Comparison of ENCODE assay signal across 10 cellular contexts in genomic region chr21:35257413-35257812, GRCh38.
DNase-seq lines count a peak whose midpoint lies in the region; ATAC-seq and TF ChIP-seq lines count a peak whose summit lies in the region.
"Had no signal": no experiment of that assay in that cellular context is flagged by ENCODE, and none has a peak within 500 bp of the region (broad histone marks: within the 10 kb centered on the region; RNA-seq: fewer than 3 reads in every experiment).

No MANE protein-coding gene starts in this region.

- no peak overlapping the region for H2BK120ac ChIP-seq in mesendoderm (ENCODE audit: low read depth, low read length)

- no peak overlapping the region for H2BK5ac ChIP-seq in mesendoderm (ENCODE audit: low read length)

- H3K18ac ChIP-seq in mesendoderm (ENCODE audit: low read length): no peak overlapping the region

- H3K4ac ChIP-seq in mesendoderm (ENCODE audit: low read depth, low read length): no peak overlapping the region

- no peak overlapping the region for H2BK15ac ChIP-seq in mesendoderm (replicated peaks; ENCODE audit: low read depth)

- DNase-seq in LoVo (ENCODE audit: low spot score) (peak; percentile 60), brain microvascular endothelial cell (peak; percentile 96), lung (ENCODE audit: low spot score) (peak; percentile 39), mesendoderm (no peak)
- no peak for DNase-seq in effector memory CD8-positive, alpha-beta T cell
- no peak for DNase-seq in CD4-positive, alpha-beta memory T cell
- DNase-seq in stimulated activated naive B cell treated with anti-CD40 and anti-IgM and Interleukin-4, amounts not matched to agents 10 μg/mL and 1 μg/mL and 100 μg/mL, for 72 hours: no peak
- DNase-seq: activated naive CD4-positive, alpha-beta T cell treated with anti-CD3 and anti-CD28 coated beads, Interleukin-2, amount 10 ng/mL, durations not matched to agents 7 days and 5 days had no signal

- H3K4me3 ChIP-seq in ACC112 (ENCODE audit: low read depth, low read length): peak overlapping the region; percentile 51
- H3K4me3 ChIP-seq in brain microvascular endothelial cell (ENCODE audit: low read depth, low read length): no peak overlapping the region
- H3K4me3 ChIP-seq in lung: no peak overlapping the region
- H3K4me3 ChIP-seq in CD4-positive, alpha-beta memory T cell (ENCODE audit: low read length in 2 of 2): no peak overlapping the region
- H3K4me3 ChIP-seq in mesendoderm (ENCODE audit: low read length): no peak overlapping the region

- intact Hi-C loops in CD4-positive, alpha-beta memory T cell (cut with micrococcal nuclease): no loop called here

- H3K27me3 ChIP-seq in ACC112 (ENCODE audit: insufficient read depth, low read length) (no peaks in the 10 kb centered on the region), brain microvascular endothelial cell (replicated peaks) (no peaks in the 10 kb centered on the region), lung (ENCODE audit: control insufficient read depth, insufficient read depth) (no peaks in the 10 kb centered on the region), mesendoderm (ENCODE audit: insufficient read depth, low read length, poor library complexity) (no peaks in the 10 kb centered on the region)
- no peaks in the 10 kb centered on the region for H3K27me3 ChIP-seq in CD4-positive, alpha-beta memory T cell (ENCODE audit: insufficient read depth, low read length)

- no peaks in the 10 kb centered on the region for H3K79me2 ChIP-seq in ACC112 (ENCODE audit: control insufficient read depth, insufficient read depth, low read length, unreplicated experiment)
- H3K79me2 ChIP-seq in mesendoderm (ENCODE audit: control insufficient read depth, insufficient read depth, low read length): no peaks in the 10 kb centered on the region
- H3K79me2 ChIP-seq: parathyroid adenoma had no signal

- no peak overlapping the region for H4K5ac ChIP-seq in mesendoderm (ENCODE audit: low read length)

- no peak overlapping the region for H3K23ac ChIP-seq in mesendoderm (ENCODE audit: low read length)

- ATAC-seq in lung (ENCODE audit: insufficient read depth, low FRiP score): no peak
- no peak for ATAC-seq in effector memory CD8-positive, alpha-beta T cell (replicated peaks)
- ATAC-seq in stimulated activated naive B cell treated with anti-CD40 and anti-IgM and Interleukin-4, amounts not matched to agents 10 μg/mL and 1 μg/mL and 100 μg/mL, for 72 hours (replicated peaks): no peak

- no peak overlapping the region for H3K9ac ChIP-seq in mesendoderm (ENCODE audit: low read length)
- H3K9ac ChIP-seq: parathyroid adenoma had no signal

- H3K4me1 Mint-ChIP-seq in effector memory CD8-positive, alpha-beta T cell (ENCODE audit: low read depth in 2 of 2): peaks cover 3 to 4% of the 10 kb centered on the region in 2 donors
- H3K4me1 Mint-ChIP-seq in CD4-positive, alpha-beta memory T cell: no peaks in the 10 kb centered on the region
- peaks cover 4 to 6% of the 10 kb centered on the region in 2 donors for H3K4me1 Mint-ChIP-seq in stimulated activated naive B cell treated with anti-CD40 and anti-IgM and Interleukin-4, amounts not matched to agents 10 μg/mL and 1 μg/mL and 100 μg/mL, for 72 hours
- H3K4me1 Mint-ChIP-seq: activated naive CD4-positive, alpha-beta T cell treated with anti-CD3 and anti-CD28 coated beads, Interleukin-2, amount 10 ng/mL, durations not matched to agents 7 days and 5 days had no signal

- CTCF ChIA-PET in CD4-positive, alpha-beta memory T cell (lab: Charles Lee; ENCODE audit: partially characterized antibody): no interaction called here

- TF ChIP-seq CTCF in brain microvascular endothelial cell (IDR thresholded peaks at IDR 0.05; ENCODE audit: low read depth, low read length, missing control alignments) (no peak), lung (IDR thresholded peaks at IDR 0.05; ENCODE audit: control extremely low read depth, extremely low read depth) (no peak)

- H4K8ac ChIP-seq in mesendoderm (ENCODE audit: low read depth, low read length): no peak overlapping the region

- no peak overlapping the region for H2AK5ac ChIP-seq in mesendoderm (ENCODE audit: low read length)

- peak overlapping the region; percentile 67 for H2AFZ ChIP-seq in ACC112 (ENCODE audit: low read length, unreplicated experiment)
- H2AFZ ChIP-seq: parathyroid adenoma had no signal

- no peaks in the 10 kb centered on the region for H3K36me3 Mint-ChIP-seq in effector memory CD8-positive, alpha-beta T cell (ENCODE audit: insufficient read depth)
- no peaks in the 10 kb centered on the region for H3K36me3 Mint-ChIP-seq in CD4-positive, alpha-beta memory T cell
- H3K36me3 Mint-ChIP-seq in stimulated activated naive B cell treated with anti-CD40 and anti-IgM and Interleukin-4, amounts not matched to agents 10 μg/mL and 1 μg/mL and 100 μg/mL, for 72 hours: no peaks in the 10 kb centered on the region
- H3K36me3 Mint-ChIP-seq: activated naive CD4-positive, alpha-beta T cell treated with anti-CD3 and anti-CD28 coated beads, Interleukin-2, amount 10 ng/mL, durations not matched to agents 7 days and 5 days had no signal

- H3K4me2 ChIP-seq in mesendoderm (ENCODE audit: low read length): no peak overlapping the region

- H3K27ac ChIP-seq in ACC112 (ENCODE audit: low read depth, low read length) (peak overlapping the region; percentile 95), brain microvascular endothelial cell (peak overlapping the region; percentile 93), lung (ENCODE audit: low read depth in 1 of 2, low read length in 1 of 2) (no peak overlapping the region), mesendoderm (ENCODE audit: low read depth, low read length) (no peak overlapping the region)
- H3K27ac ChIP-seq in CD4-positive, alpha-beta memory T cell (ENCODE audit: low read depth, low read length): no peak overlapping the region
- H3K27ac ChIP-seq: parathyroid adenoma had no signal

- in situ Hi-C loops in brain microvascular endothelial cell (cut with HindIII; ENCODE audit: low pct_ligation_motif_present, low sequenced_read_pairs): no loop called here

- H3K79me1 ChIP-seq in mesendoderm (ENCODE audit: low read length): no peaks in the 10 kb centered on the region

- H3K9me3 Mint-ChIP-seq in effector memory CD8-positive, alpha-beta T cell: no peaks in the 10 kb centered on the region
- H3K9me3 Mint-ChIP-seq in CD4-positive, alpha-beta memory T cell: peaks cover 0 to 3% (median 0%) of the 10 kb centered on the region in 8 donors
- peaks cover 0 to 9% of the 10 kb centered on the region in 2 donors for H3K9me3 Mint-ChIP-seq in stimulated activated naive B cell treated with anti-CD40 and anti-IgM and Interleukin-4, amounts not matched to agents 10 μg/mL and 1 μg/mL and 100 μg/mL, for 72 hours
- H3K9me3 Mint-ChIP-seq: activated naive CD4-positive, alpha-beta T cell treated with anti-CD3 and anti-CD28 coated beads, Interleukin-2, amount 10 ng/mL, durations not matched to agents 7 days and 5 days had no signal

- WGBS in lung, 2 donors: 37 to 65% methylated on average over 2 of the region's 2 CpGs
- no CpG with 5 or more reads among the region's 2 CpGs for WGBS in mesendoderm (ENCODE audit: extremely low coverage, insufficient coverage, low lambda C conversion rate)

- POLR2A ChIA-PET in CD4-positive, alpha-beta memory T cell (lab: Charles Lee; ENCODE audit: partially characterized antibody): no interaction called here

- no peak overlapping the region for H3K27ac Mint-ChIP-seq in effector memory CD8-positive, alpha-beta T cell
- no peak overlapping the region for H3K27ac Mint-ChIP-seq in CD4-positive, alpha-beta memory T cell
- H3K27ac Mint-ChIP-seq in stimulated activated naive B cell treated with anti-CD40 and anti-IgM and Interleukin-4, amounts not matched to agents 10 μg/mL and 1 μg/mL and 100 μg/mL, for 72 hours: no peak overlapping the region
- H3K27ac Mint-ChIP-seq: activated naive CD4-positive, alpha-beta T cell treated with anti-CD3 and anti-CD28 coated beads, Interleukin-2, amount 10 ng/mL, durations not matched to agents 7 days and 5 days had no signal

- H3K36me3 ChIP-seq in ACC112 (ENCODE audit: insufficient read depth, low read length) (no peaks in the 10 kb centered on the region), brain microvascular endothelial cell (replicated peaks) (no peaks in the 10 kb centered on the region), lung (ENCODE audit: control insufficient read depth in 2 of 2, insufficient read depth in 2 of 2, low read length in 2 of 2) (no peaks in the 10 kb centered on the region), mesendoderm (ENCODE audit: control insufficient read depth, insufficient read depth, low read length) (no peaks in the 10 kb centered on the region)
- H3K36me3 ChIP-seq in CD4-positive, alpha-beta memory T cell (ENCODE audit: insufficient read depth, low read length): no peaks in the 10 kb centered on the region

- H3K4me3 Mint-ChIP-seq in effector memory CD8-positive, alpha-beta T cell: no peak overlapping the region
- no peak overlapping the region for H3K4me3 Mint-ChIP-seq in CD4-positive, alpha-beta memory T cell
- H3K4me3 Mint-ChIP-seq in stimulated activated naive B cell treated with anti-CD40 and anti-IgM and Interleukin-4, amounts not matched to agents 10 μg/mL and 1 μg/mL and 100 μg/mL, for 72 hours: no peak overlapping the region
- H3K4me3 Mint-ChIP-seq: activated naive CD4-positive, alpha-beta T cell treated with anti-CD3 and anti-CD28 coated beads, Interleukin-2, amount 10 ng/mL, durations not matched to agents 7 days and 5 days had no signal

- no peaks in the 10 kb centered on the region for H3K9me3 ChIP-seq in lung (ENCODE audit: control insufficient read depth in 2 of 2, insufficient read depth in 1 of 2, low read length in 1 of 2)
- no peaks in the 10 kb centered on the region for H3K9me3 ChIP-seq in CD4-positive, alpha-beta memory T cell (ENCODE audit: control insufficient read depth in 1 of 2, low read length in 2 of 2)

- no peak overlapping the region for H3K56ac ChIP-seq in mesendoderm (ENCODE audit: low read length)

- H3K27me3 Mint-ChIP-seq in effector memory CD8-positive, alpha-beta T cell: peaks cover 0 to 11% of the 10 kb centered on the region in 2 donors
- no peaks in the 10 kb centered on the region for H3K27me3 Mint-ChIP-seq in CD4-positive, alpha-beta memory T cell
- H3K27me3 Mint-ChIP-seq in stimulated activated naive B cell treated with anti-CD40 and anti-IgM and Interleukin-4, amounts not matched to agents 10 μg/mL and 1 μg/mL and 100 μg/mL, for 72 hours: peaks cover 0 to 3% of the 10 kb centered on the region in 2 donors

- H3K4me1 ChIP-seq in ACC112 (ENCODE audit: control insufficient read depth, insufficient read depth, low read length, unreplicated experiment): peaks cover 54% of the 10 kb centered on the region
- peaks cover 0 to 4% of the 10 kb centered on the region in 2 donors for H3K4me1 ChIP-seq in lung (ENCODE audit: control insufficient read depth in 2 of 2, insufficient read depth in 2 of 2, low read length in 2 of 2)
- no peaks in the 10 kb centered on the region for H3K4me1 ChIP-seq in CD4-positive, alpha-beta memory T cell (ENCODE audit: insufficient read depth, low read length)
- peaks cover 3% of the 10 kb centered on the region for H3K4me1 ChIP-seq in mesendoderm (ENCODE audit: control insufficient read depth, low read depth, low read length)
- H3K4me1 ChIP-seq: parathyroid adenoma had no signal

Comparison
In these comparisons a context has a peak if more than half of its experiments do, and no peak if none do; other contexts are left out.
1. H3K27ac ChIP-seq: peak in ACC112 (single experiment) and brain microvascular endothelial cell (single experiment); none in lung (0 of 2), CD4-positive, alpha-beta memory T cell (single experiment) and mesendoderm (single experiment).
2. DNase-seq: peak in LoVo (single experiment), brain microvascular endothelial cell (single experiment) and lung (single experiment); none in effector memory CD8-positive, alpha-beta T cell (0 of 3), CD4-positive, alpha-beta memory T cell (0 of 5), mesendoderm (single experiment) and stimulated activated naive B cell treated with anti-CD40 and anti-IgM and Interleukin-4, amounts not matched to agents 10 μg/mL and 1 μg/mL and 100 μg/mL, for 72 hours (single experiment).